Comparison of ENCODE assay signal across 14 cellular contexts in the genomic region with DNA sequence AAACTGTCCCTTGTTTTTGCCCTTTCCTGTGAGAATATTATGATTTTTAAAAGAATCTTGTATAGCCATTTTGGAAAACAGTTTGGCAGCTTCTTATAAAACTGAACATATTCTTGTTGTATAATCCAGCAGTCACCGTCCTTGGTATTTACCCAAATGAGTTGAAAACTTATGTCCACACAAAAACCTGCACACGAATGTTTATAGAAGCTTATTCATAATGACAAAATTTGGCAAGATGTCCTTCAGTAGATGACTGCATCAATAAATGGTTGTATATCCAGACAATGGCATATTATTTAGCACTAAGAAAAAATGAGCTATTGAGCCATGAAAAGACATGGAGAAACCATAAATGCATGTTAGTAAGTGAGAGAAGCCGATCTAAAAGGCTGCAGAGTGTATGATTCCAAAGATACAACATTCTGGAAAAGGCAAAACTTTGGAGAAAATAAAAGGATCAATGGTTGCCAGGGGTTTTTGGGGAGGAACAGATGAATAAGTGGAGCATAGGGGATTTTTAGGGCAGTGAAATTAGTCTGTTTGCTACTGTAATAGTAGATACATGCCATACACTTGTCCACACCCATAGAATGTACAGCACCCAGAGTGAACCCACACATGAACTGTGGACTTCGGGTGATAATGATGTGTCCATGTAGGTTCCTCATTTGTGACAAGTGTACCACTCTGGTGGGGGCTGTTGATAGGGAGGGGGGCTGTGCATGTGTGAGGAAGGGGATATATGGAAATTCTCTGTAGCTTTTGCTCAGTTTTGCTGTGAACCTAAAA.
"Had no signal": no experiment of that assay in that cellular context is flagged by ENCODE, and none has a peak within 500 bp of the region (broad histone marks: within the 10 kb centered on the region; RNA-seq: fewer than 3 reads in every experiment).

No MANE protein-coding gene starts in this region.

- H3K27me3 ChIP-seq: ascending aorta, breast epithelium, dorsolateral prefrontal cortex, upper lobe of left lung had no signal

- H3K27me3 Mint-ChIP-seq: activated naive CD8-positive, alpha-beta T cell treated with anti-CD3 and anti-CD28 coated beads, Interleukin-2, amount 50 U/mL, for 24 hours; activated T-helper 17 cell treated with anti-CD3 and anti-CD28 coated beads, Interleukin-2, amount 50 U/mL, for 72 hours; stimulated activated naive CD8-positive, alpha-beta T cell treated with anti-CD3 and anti-CD28 coated beads, Interleukin-15, Interleukin-2, amounts not matched to agents 100 ng/mL and 50 ng/mL, for 24 hours had no signal

- H3K9me3 Mint-ChIP-seq: activated naive CD8-positive, alpha-beta T cell treated with anti-CD3 and anti-CD28 coated beads, Interleukin-2, amount 50 U/mL, for 24 hours; activated T-helper 17 cell treated with anti-CD3 and anti-CD28 coated beads, Interleukin-2, amount 50 U/mL, for 72 hours; stimulated activated naive CD8-positive, alpha-beta T cell treated with anti-CD3 and anti-CD28 coated beads, Interleukin-15, Interleukin-2, amounts not matched to agents 100 ng/mL and 50 ng/mL, for 24 hours; T-helper 2 cell treated with Interferon-gamma antibody and Interleukin-4, amounts not matched to agents 5 μg/mL and 100 μg/mL, for 36 hours had no signal

- H3K36me3 ChIP-seq: ascending aorta, breast epithelium, prostate gland, upper lobe of left lung had no signal

- H3K9me3 ChIP-seq: ascending aorta, breast epithelium, prostate gland, upper lobe of left lung had no signal

- H3K27ac Mint-ChIP-seq: activated naive CD8-positive, alpha-beta T cell treated with anti-CD3 and anti-CD28 coated beads, Interleukin-2, amount 50 U/mL, for 24 hours; endodermal cell; stimulated activated naive CD8-positive, alpha-beta T cell treated with anti-CD3 and anti-CD28 coated beads, Interleukin-15, Interleukin-2, amounts not matched to agents 100 ng/mL and 50 ng/mL, for 24 hours; T-helper 2 cell treated with Interferon-gamma antibody and Interleukin-4, amounts not matched to agents 5 μg/mL and 100 μg/mL, for 36 hours had no signal

- H3K4me3 ChIP-seq: ascending aorta, breast epithelium, dorsolateral prefrontal cortex, prostate gland, upper lobe of left lung had no signal

- H3K4me1 Mint-ChIP-seq: endodermal cell had no signal

- H3K27ac ChIP-seq: ascending aorta, breast epithelium, upper lobe of left lung had no signal

- DNase-seq: activated CD4-positive, alpha-beta T cell treated with anti-CD3 and anti-CD28 coated beads, Interleukin-2, amount 50 U/mL, for 1 hour; activated naive CD4-positive, alpha-beta T cell treated with Interleukin-2 at 50 U/mL for 16 hours; activated naive CD8-positive, alpha-beta T cell treated with anti-CD3 and anti-CD28 coated beads, Interleukin-2, amount 50 U/mL, for 24 hours; activated T-cell treated with anti-CD3 and anti-CD28 coated beads for 4 hours; dorsolateral prefrontal cortex; endodermal cell; right cardiac atrium; upper lobe of left lung had no signal

- H3K4me1 ChIP-seq: breast epithelium, prostate gland had no signal

- ATAC-seq: activated naive CD8-positive, alpha-beta T cell treated with anti-CD3 and anti-CD28 coated beads, Interleukin-2, amount 50 U/mL, for 24 hours; activated T-helper 17 cell treated with anti-CD3 and anti-CD28 coated beads, Interleukin-2, amount 50 U/mL, for 72 hours; right cardiac atrium had no signal

- H3K4me3 Mint-ChIP-seq: activated naive CD8-positive, alpha-beta T cell treated with anti-CD3 and anti-CD28 coated beads, Interleukin-2, amount 50 U/mL, for 24 hours; activated T-helper 17 cell treated with anti-CD3 and anti-CD28 coated beads, Interleukin-2, amount 50 U/mL, for 72 hours; endodermal cell; stimulated activated naive CD8-positive, alpha-beta T cell treated with anti-CD3 and anti-CD28 coated beads, Interleukin-15, Interleukin-2, amounts not matched to agents 100 ng/mL and 50 ng/mL, for 24 hours; T-helper 2 cell treated with Interferon-gamma antibody and Interleukin-4, amounts not matched to agents 5 μg/mL and 100 μg/mL, for 36 hours had no signal
